8 cellular contexts compared by ENCODE assay signal in genomic region chr22:37610153-37610475, GRCh38. TPM values are rescaled to one million over a fixed set of nuclear protein-coding genes. Genes with fewer than 3 reads are reported as not detected.
DNase-seq lines count a peak whose midpoint lies in the region; ATAC-seq and TF ChIP-seq lines count a peak whose summit lies in the region.
"Not testable (repeated sequence)": the region's sequence is repeated elsewhere in the genome, so short reads cannot be mapped to it uniquely, and the experiment has no call there.

No MANE protein-coding gene starts in this region.

- peak overlapping the region; percentile 87 to 90 for H3K9ac ChIP-seq in stomach smooth muscle (ENCODE audit: low read length in 2 of 2)

- H3K27me3 ChIP-seq in BJ (ENCODE audit: control insufficient read depth, insufficient read depth, low read length); RWPE2 (ENCODE audit: insufficient read depth, poor library complexity, severe bottlenecking); dorsolateral prefrontal cortex; stomach smooth muscle (ENCODE audit: control insufficient read depth in 1 of 2, insufficient read depth in 2 of 2, low read length in 2 of 2): not testable (repeated sequence)

- H3K4me3 ChIP-seq in BJ (ENCODE audit: low read depth, low read length) (peak overlapping the region; percentile 65), HFF-Myc (replicated peaks; ENCODE audit: low read depth, low read length) (peak overlapping the region; percentile 88), RWPE2 (ENCODE audit: severe bottlenecking) (peak overlapping the region; percentile 71), dorsolateral prefrontal cortex (peak overlapping the region in 51 of 59 donors; percentile 70 to 99 (median 93)), iPS-18c (ENCODE audit: insufficient read depth, low read depth, low read length) (peak overlapping the region; percentile 87; the same call in 1 of the 2 replicates), stomach smooth muscle (ENCODE audit: low read length in 2 of 2) (peak overlapping the region; percentile 77 to 90)

- intact Hi-C loops in activated T-helper 2 cell treated with anti-CD3 and anti-CD28 coated beads, Interferon-gamma antibody, Interleukin-2, Interleukin-4, amounts not matched to agents 10 μg/mL and 5 μg/mL and 100 μg/mL, durations not matched to agents 14 hours and 24 hours and 36 hours (cut with micrococcal nuclease); dorsolateral prefrontal cortex (cut with DNase I): not testable (repeated sequence)

- H3K4me1 ChIP-seq in RWPE2 (ENCODE audit: insufficient read depth, poor library complexity, severe bottlenecking), result not testable (repeated sequence)
- H3K4me1 ChIP-seq in stomach smooth muscle (ENCODE audit: control insufficient read depth, insufficient read depth, low read length), result peaks cover 40% of the 10 kb centered on the region

- not testable (repeated sequence) for H3K9me3 ChIP-seq in RWPE2 (ENCODE audit: severe bottlenecking); iPS-18c (ENCODE audit: control insufficient read depth, insufficient read depth, low read length); stomach smooth muscle (ENCODE audit: control insufficient read depth in 2 of 2, low read length in 2 of 2)

- H3K27me3 Mint-ChIP-seq in activated T-helper 2 cell treated with anti-CD3 and anti-CD28 coated beads, Interferon-gamma antibody, Interleukin-2, Interleukin-4, amounts not matched to agents 10 μg/mL and 5 μg/mL and 100 μg/mL, durations not matched to agents 14 hours and 24 hours and 36 hours (ENCODE audit: low read depth); nephron (ENCODE audit: low read depth): not testable (repeated sequence)

- CTCF ChIA-PET in BJ (lab: Yijun Ruan, JAX), result interaction anchor here (0.8 to 2.6 kb wide), 3 partner anchors 13 to 72 kb away, joined by 3 to 8 read pairs (median 7); no protein-coding TSS in a partner anchor

- POLR2A ChIA-PET in BJ (lab: Charles Lee), result not testable (repeated sequence)

- DNase-seq in BJ (ENCODE audit: low read depth); HFF-Myc (ENCODE audit: extremely low read depth, low read depth); RWPE2 (ENCODE audit: low spot score); activated T-helper 2 cell treated with anti-CD3 and anti-CD28 coated beads, Interferon-gamma antibody, Interleukin-2, Interleukin-4, amounts not matched to agents 10 μg/mL and 5 μg/mL and 100 μg/mL, durations not matched to agents 14 hours and 24 hours and 36 hours (ENCODE audit: low spot score); dorsolateral prefrontal cortex: not testable (repeated sequence)

- not testable (repeated sequence) for ATAC-seq in RWPE2 (ENCODE audit: low read depth)

- H3K27ac ChIP-seq in RWPE2 (ENCODE audit: poor library complexity, severe bottlenecking), result peak overlapping the region; percentile 90
- peak overlapping the region in 43 of 59 donors; percentile 4 to 99 (median 96) for H3K27ac ChIP-seq in dorsolateral prefrontal cortex
- H3K27ac ChIP-seq in stomach smooth muscle (ENCODE audit: low read length), result peak overlapping the region; percentile 96

- not testable (repeated sequence) for H3K9me3 Mint-ChIP-seq in activated T-helper 2 cell treated with anti-CD3 and anti-CD28 coated beads, Interferon-gamma antibody, Interleukin-2, Interleukin-4, amounts not matched to agents 10 μg/mL and 5 μg/mL and 100 μg/mL, durations not matched to agents 14 hours and 24 hours and 36 hours; nephron

- TF ChIP-seq CTCF in BJ (IDR thresholded peaks at IDR 0.05; ENCODE audit: insufficient read depth, low read depth, low read length); HFF-Myc (IDR thresholded peaks at IDR 0.05; ENCODE audit: low read depth, low read length, missing control alignments); RWPE2 (IDR thresholded peaks at IDR 0.05; ENCODE audit: poor library complexity, severe bottlenecking); dorsolateral prefrontal cortex (IDR thresholded peaks at IDR 0.05 in 54 of 56, conservative IDR thresholded peaks at IDR 0.05 in 2 of 56; ENCODE audit: low read depth in 1 of 56, partially characterized antibody in 56 of 56); nephron (IDR thresholded peaks at IDR 0.05; ENCODE audit: unreplicated experiment in 3 of 3): not testable (repeated sequence)

- H3K36me3 ChIP-seq in BJ (ENCODE audit: control insufficient read depth, insufficient read depth, low read length); stomach smooth muscle (ENCODE audit: control insufficient read depth in 2 of 2, insufficient read depth in 2 of 2, low read length in 2 of 2): not testable (repeated sequence)
- peaks cover 12% of the 10 kb centered on the region; the same call in 1 of the 2 replicates for H3K36me3 ChIP-seq in RWPE2 (ENCODE audit: low read depth)

- H3K36me3 Mint-ChIP-seq in activated T-helper 2 cell treated with anti-CD3 and anti-CD28 coated beads, Interferon-gamma antibody, Interleukin-2, Interleukin-4, amounts not matched to agents 10 μg/mL and 5 μg/mL and 100 μg/mL, durations not matched to agents 14 hours and 24 hours and 36 hours (ENCODE audit: low read depth); nephron (ENCODE audit: low read depth): not testable (repeated sequence)

- H3K4me1 Mint-ChIP-seq in activated T-helper 2 cell treated with anti-CD3 and anti-CD28 coated beads, Interferon-gamma antibody, Interleukin-2, Interleukin-4, amounts not matched to agents 10 μg/mL and 5 μg/mL and 100 μg/mL, durations not matched to agents 14 hours and 24 hours and 36 hours (ENCODE audit: low read depth), result peaks cover 34% of the 10 kb centered on the region
- H3K4me1 Mint-ChIP-seq in nephron, result peaks cover 30% of the 10 kb centered on the region

- peak overlapping the region; percentile 94 for H3K4me3 Mint-ChIP-seq in activated T-helper 2 cell treated with anti-CD3 and anti-CD28 coated beads, Interferon-gamma antibody, Interleukin-2, Interleukin-4, amounts not matched to agents 10 μg/mL and 5 μg/mL and 100 μg/mL, durations not matched to agents 14 hours and 24 hours and 36 hours (ENCODE audit: low read depth)
- peak overlapping the region; percentile 93 to 96 (median 96) for H3K4me3 Mint-ChIP-seq in nephron

- peak overlapping the region; percentile 88 for H3K27ac Mint-ChIP-seq in activated T-helper 2 cell treated with anti-CD3 and anti-CD28 coated beads, Interferon-gamma antibody, Interleukin-2, Interleukin-4, amounts not matched to agents 10 μg/mL and 5 μg/mL and 100 μg/mL, durations not matched to agents 14 hours and 24 hours and 36 hours
- peak overlapping the region; percentile 94 to 99 (median 96) for H3K27ac Mint-ChIP-seq in nephron

RNA-seq across cellular contexts. Expression of gene GGA1, which starts 1.5 kb away (rescaled TPM):
- 22.5 and 34.6 TPM in 2 replicates for polyA plus RNA-seq in BJ (2011; rRNA removed)
- 16.4 and 26.2 TPM in 2 replicates for polyA minus RNA-seq in BJ (2011; rRNA and poly(A)+ RNA removed)
- total RNA-seq in activated T-helper 2 cell treated with anti-CD3 and anti-CD28 coated beads, Interferon-gamma antibody, Interleukin-2, Interleukin-4, amounts not matched to agents 10 μg/mL and 5 μg/mL and 100 μg/mL, durations not matched to agents 14 hours and 24 hours and 36 hours, result 69.3 and 71.2 TPM in 2 replicates
- 10 to 100 TPM; 45.6 to 94.6 (median 65.5) TPM for total RNA-seq in dorsolateral prefrontal cortex

RNA-seq across cellular contexts. Expression of gene SH3BP1, which starts 29.4 kb away (rescaled TPM):
- 4.7 and 5.8 TPM in 2 replicates for polyA plus RNA-seq in BJ (2011; rRNA removed)
- 3.3 and 6.2 TPM in 2 replicates for polyA minus RNA-seq in BJ (2011; rRNA and poly(A)+ RNA removed)
- 117 and 122 TPM in 2 replicates for total RNA-seq in activated T-helper 2 cell treated with anti-CD3 and anti-CD28 coated beads, Interferon-gamma antibody, Interleukin-2, Interleukin-4, amounts not matched to agents 10 μg/mL and 5 μg/mL and 100 μg/mL, durations not matched to agents 14 hours and 24 hours and 36 hours
- 10 to 100 TPM in 80 of 120 experiments, 1 to 10 TPM in 40; 5.9 to 31.1 (median 11.7) TPM for total RNA-seq in dorsolateral prefrontal cortex

RNA-seq across cellular contexts. Expression of gene LGALS2, which starts 30.2 kb away (rescaled TPM):
- polyA plus RNA-seq in BJ (2011; rRNA removed), result not detected in 2 replicates
- not detected in 2 replicates for polyA minus RNA-seq in BJ (2011; rRNA and poly(A)+ RNA removed)
- total RNA-seq in activated T-helper 2 cell treated with anti-CD3 and anti-CD28 coated beads, Interferon-gamma antibody, Interleukin-2, Interleukin-4, amounts not matched to agents 10 μg/mL and 5 μg/mL and 100 μg/mL, durations not matched to agents 14 hours and 24 hours and 36 hours, result not detected in 2 replicates
- total RNA-seq in dorsolateral prefrontal cortex, result 1 to 10 TPM in 3 of 120 experiments, not detected in 117; 1.4 to 2.5 (median 1.5) TPM

RNA-seq across cellular contexts. Expression of gene PDXP, which starts 48.4 kb away (rescaled TPM):
- 16.4 and 24.0 TPM in 2 replicates for polyA plus RNA-seq in BJ (2011; rRNA removed)
- polyA minus RNA-seq in BJ (2011; rRNA and poly(A)+ RNA removed), result 5.9 and 11.8 TPM in 2 replicates
- total RNA-seq in activated T-helper 2 cell treated with anti-CD3 and anti-CD28 coated beads, Interferon-gamma antibody, Interleukin-2, Interleukin-4, amounts not matched to agents 10 μg/mL and 5 μg/mL and 100 μg/mL, durations not matched to agents 14 hours and 24 hours and 36 hours, result 40.1 and 41.9 TPM in 2 replicates
- total RNA-seq in dorsolateral prefrontal cortex, result 100 to 1,000 TPM in 119 of 120 experiments, 10 to 100 TPM in 1; 62.4 to 280 (median 189) TPM

RNA-seq across cellular contexts. Expression of gene CDC42EP1, which starts 49.8 kb away (rescaled TPM):
- polyA plus RNA-seq in BJ (2011; rRNA removed), result 19.1 and 36.3 TPM in 2 replicates
- 17.2 and 25.5 TPM in 2 replicates for polyA minus RNA-seq in BJ (2011; rRNA and poly(A)+ RNA removed)
- total RNA-seq in activated T-helper 2 cell treated with anti-CD3 and anti-CD28 coated beads, Interferon-gamma antibody, Interleukin-2, Interleukin-4, amounts not matched to agents 10 μg/mL and 5 μg/mL and 100 μg/mL, durations not matched to agents 14 hours and 24 hours and 36 hours, result 0.74 and 1.1 TPM in 2 replicates
- total RNA-seq in dorsolateral prefrontal cortex, result 100 to 1,000 TPM in 9 of 120 experiments, 10 to 100 TPM in 111; 12.4 to 203 (median 48.3) TPM
